1 cellular context compared by ENCODE assay signal in the genomic region with DNA sequence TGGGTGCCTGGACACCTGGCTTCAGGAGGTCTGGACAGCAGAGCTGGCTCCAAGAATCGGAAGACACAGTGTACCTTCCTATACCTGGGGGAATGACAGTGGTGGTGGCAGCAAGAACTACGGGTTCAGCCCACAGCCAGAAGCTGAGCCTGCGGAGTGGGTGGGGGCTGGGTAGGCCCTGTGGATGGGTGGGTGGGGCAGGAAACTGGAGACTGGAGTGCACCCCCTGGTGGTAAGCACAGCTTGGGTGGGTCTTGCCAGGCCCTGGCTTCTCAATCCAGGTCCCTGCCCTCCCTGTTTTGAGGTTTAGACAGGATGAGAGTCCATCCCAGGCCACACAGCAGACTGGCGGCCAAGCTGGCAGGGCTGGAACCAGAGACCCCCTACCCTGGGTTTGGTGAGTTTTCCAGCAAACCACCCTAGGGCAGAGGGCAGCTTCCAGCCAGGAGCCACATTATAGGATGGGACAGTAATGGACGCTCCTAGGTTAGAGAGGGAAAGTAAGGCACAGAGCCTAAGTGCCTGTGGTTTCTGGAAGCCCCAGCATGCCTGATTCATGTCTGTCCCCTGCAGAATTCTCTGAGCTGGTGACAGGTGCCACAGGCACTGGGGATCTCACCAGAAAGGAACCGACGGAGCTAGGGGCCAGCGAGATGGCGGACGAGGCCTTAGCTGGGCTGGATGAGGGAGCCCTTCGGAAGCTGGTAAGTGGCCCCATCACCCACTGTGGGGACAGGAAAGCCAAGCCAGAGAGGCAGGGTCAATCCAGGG.
TF ChIP-seq lines count a peak whose summit lies in the region.

No MANE protein-coding gene starts in this region.

TF ChIP-seq in IMR-90, 13 proteins besides CTCF, POLR2A, EP300 and RAD21:
- TF ChIP-seq CHD1 (IDR thresholded peaks at IDR 0.05; ENCODE audit: low read depth, low read length) (no peak), SMC3 (IDR thresholded peaks at IDR 0.05; ENCODE audit: low read depth, low read length) (peak; percentile 63)
TF ChIP-seq in IMR-90: peak in this region for 1.
